In genomic region chr12:124388679-124389536, GRCh38 we compare ENCODE assay signal across 9 cellular contexts.
DNase-seq lines count a peak whose midpoint lies in the region; ATAC-seq, FAIRE-seq and TF ChIP-seq lines count a peak whose summit lies in the region.
"Had no signal": no experiment of that assay in that cellular context is flagged by ENCODE, and none has a peak within 500 bp of the region (broad histone marks: within the 10 kb centered on the region; RNA-seq: fewer than 3 reads in every experiment).

No MANE protein-coding gene starts in this region.

- H3K27ac Mint-ChIP-seq in activated naive CD4-positive, alpha-beta T cell treated with anti-CD3 and anti-CD28 coated beads for 36 hours: no peak overlapping the region
- H3K27ac Mint-ChIP-seq in neural crest cell (ENCODE audit: unreplicated experiment): no peak overlapping the region
- peak overlapping the region; percentile 88 for H3K27ac Mint-ChIP-seq in stimulated activated naive B cell treated with anti-CD40 and anti-IgM and Interleukin-4, amounts not matched to agents 10 μg/mL and 1 μg/mL and 100 μg/mL, for 72 hours

- peaks cover 73% of the 10 kb centered on the region for H3K4me1 ChIP-seq in Panc1 (ENCODE audit: control insufficient read depth, insufficient read depth, low read length)

- no peak for TF ChIP-seq CTCF in Panc1 (IDR thresholded peaks at IDR 0.05)
- no peak for TF ChIP-seq CTCF in neural crest cell (conservative IDR thresholded peaks at IDR 0.05)

- CTCF ChIA-PET in Panc1 (lab: Charles Lee): interaction anchor here (0.5 to 1.1 kb wide), 6 partner anchors 8 to 360 kb away, joined by 3 to 7 read pairs (median 4); no protein-coding TSS in a partner anchor
- CTCF ChIA-PET in activated naive CD4-positive, alpha-beta T cell treated with anti-CD3 and anti-CD28 coated beads for 36 hours (lab: Charles Lee): interaction anchor here (0.8 to 0.9 kb wide), 2 partner anchors 376 to 379 kb away, joined by 3 to 5 read pairs; no protein-coding TSS in a partner anchor

- peak; percentile 59 for ATAC-seq in Panc1
- peak; percentile 40 to 51 for ATAC-seq in stimulated activated naive B cell treated with anti-CD40 and anti-IgM and Interleukin-4, amounts not matched to agents 10 μg/mL and 1 μg/mL and 100 μg/mL, for 72 hours (replicated peaks)
- no peak for ATAC-seq in HG02970 (IDR thresholded peaks at IDR 0.05; ENCODE audit: low FRiP score, unreplicated experiment)
- ATAC-seq in GM18502 (IDR thresholded peaks at IDR 0.05; ENCODE audit: poor library complexity, unreplicated experiment): no peak

- peaks cover 34% of the 10 kb centered on the region for H3K4me1 Mint-ChIP-seq in activated naive CD4-positive, alpha-beta T cell treated with anti-CD3 and anti-CD28 coated beads for 36 hours (ENCODE audit: low read depth)
- H3K4me1 Mint-ChIP-seq in neural crest cell: peaks cover 15% of the 10 kb centered on the region
- H3K4me1 Mint-ChIP-seq in stimulated activated naive B cell treated with anti-CD40 and anti-IgM and Interleukin-4, amounts not matched to agents 10 μg/mL and 1 μg/mL and 100 μg/mL, for 72 hours: peaks cover 44 to 62% of the 10 kb centered on the region in 2 donors

- H3K36me3 Mint-ChIP-seq in activated naive CD4-positive, alpha-beta T cell treated with anti-CD3 and anti-CD28 coated beads for 36 hours (ENCODE audit: low read depth): peaks cover 5% of the 10 kb centered on the region
- H3K36me3 Mint-ChIP-seq in neural crest cell (ENCODE audit: low read depth): no peaks in the 10 kb centered on the region
- H3K36me3 Mint-ChIP-seq in stimulated activated naive B cell treated with anti-CD40 and anti-IgM and Interleukin-4, amounts not matched to agents 10 μg/mL and 1 μg/mL and 100 μg/mL, for 72 hours: peaks cover 32 to 37% of the 10 kb centered on the region in 2 donors

- no peaks in the 10 kb centered on the region for H3K9me3 ChIP-seq in Panc1 (ENCODE audit: control insufficient read depth, insufficient read depth, low read depth, low read length)

- H3K27me3 Mint-ChIP-seq in activated naive CD4-positive, alpha-beta T cell treated with anti-CD3 and anti-CD28 coated beads for 36 hours (ENCODE audit: low read depth): no peaks in the 10 kb centered on the region
- H3K27me3 Mint-ChIP-seq in neural crest cell (ENCODE audit: low read depth): peaks cover 12% of the 10 kb centered on the region
- H3K27me3 Mint-ChIP-seq in stimulated activated naive B cell treated with anti-CD40 and anti-IgM and Interleukin-4, amounts not matched to agents 10 μg/mL and 1 μg/mL and 100 μg/mL, for 72 hours: no peaks in the 10 kb centered on the region

- BruUV-seq in Panc1 (replicated peaks; lab: Mats Ljungman, UMichigan): no TSS peak

- peak overlapping the region; percentile 72 to 86 for H3K4me3 ChIP-seq in Panc1 (ENCODE audit: low read depth in 2 of 2, low read length in 2 of 2)

- POLR2A ChIA-PET in Panc1 (lab: Charles Lee): no interaction called here

- no peak for FAIRE-seq in H54 (lab: Jason Lieb, UNC)
- FAIRE-seq: islet of Langerhans had no signal

- in situ Hi-C loops in Panc1 (cut with HindIII; ENCODE audit: low pct_unique_long_range_greater_than_20kb, low sequenced_read_pairs): no loop called here

- no peaks in the 10 kb centered on the region for H3K9me3 Mint-ChIP-seq in activated naive CD4-positive, alpha-beta T cell treated with anti-CD3 and anti-CD28 coated beads for 36 hours
- H3K9me3 Mint-ChIP-seq in neural crest cell: no peaks in the 10 kb centered on the region
- no peaks in the 10 kb centered on the region for H3K9me3 Mint-ChIP-seq in stimulated activated naive B cell treated with anti-CD40 and anti-IgM and Interleukin-4, amounts not matched to agents 10 μg/mL and 1 μg/mL and 100 μg/mL, for 72 hours

- intact Hi-C loops in Panc1 (cut with micrococcal nuclease; ENCODE audit: unreplicated experiment): loop anchor here (10.0 kb wide), 1 partner anchor 296 kb away; no protein-coding TSS in a partner anchor
- intact Hi-C loops in activated naive CD4-positive, alpha-beta T cell treated with anti-CD3 and anti-CD28 coated beads for 36 hours (cut with micrococcal nuclease): no loop called here

- H3K27ac ChIP-seq in Panc1 (ENCODE audit: low read length): peak overlapping the region; percentile 94

- H3K36me3 ChIP-seq in Panc1 (ENCODE audit: control insufficient read depth, insufficient read depth, low read length): peaks cover 5% of the 10 kb centered on the region; the same call in 1 of the 2 replicates

- peak; percentile 60 for TF ChIP-seq POLR2A in H54 (IDR thresholded peaks at IDR 0.05; ENCODE audit: low read depth, low read length)

- peak overlapping the region; percentile 43 for H3K4me3 Mint-ChIP-seq in activated naive CD4-positive, alpha-beta T cell treated with anti-CD3 and anti-CD28 coated beads for 36 hours
- no peak overlapping the region for H3K4me3 Mint-ChIP-seq in neural crest cell
- H3K4me3 Mint-ChIP-seq in stimulated activated naive B cell treated with anti-CD40 and anti-IgM and Interleukin-4, amounts not matched to agents 10 μg/mL and 1 μg/mL and 100 μg/mL, for 72 hours: peak overlapping the region; percentile 81

- DNase-seq in H54 (ENCODE audit: insufficient read length, low spot score): peak; percentile 68
- no peak for DNase-seq in Panc1 (ENCODE audit: low read depth, low spot score)
- peak; percentile 76 for DNase-seq in activated naive CD4-positive, alpha-beta T cell treated with anti-CD3 and anti-CD28 coated beads for 36 hours
- DNase-seq in foreskin melanocyte: peak; percentile 48
- DNase-seq in neural crest cell (ENCODE audit: low read depth, low spot score): peak; percentile 48
- DNase-seq in stimulated activated naive B cell treated with anti-CD40 and anti-IgM and Interleukin-4, amounts not matched to agents 10 μg/mL and 1 μg/mL and 100 μg/mL, for 72 hours: peak; percentile 54

- H3K27me3 ChIP-seq in Panc1 (ENCODE audit: control insufficient read depth, insufficient read depth, low read length): no peaks in the 10 kb centered on the region

Comparison
In these comparisons a context has a peak if more than half of its experiments do, and no peak if none do; other contexts are left out.
1. ATAC-seq: peak in Panc1 (single experiment) and stimulated activated naive B cell treated with anti-CD40 and anti-IgM and Interleukin-4, amounts not matched to agents 10 μg/mL and 1 μg/mL and 100 μg/mL, for 72 hours (2 of 2); none in HG02970 (single experiment) and GM18502 (single experiment).